Comparison of ENCODE assay signal across 1 cellular context in the genomic region with DNA sequence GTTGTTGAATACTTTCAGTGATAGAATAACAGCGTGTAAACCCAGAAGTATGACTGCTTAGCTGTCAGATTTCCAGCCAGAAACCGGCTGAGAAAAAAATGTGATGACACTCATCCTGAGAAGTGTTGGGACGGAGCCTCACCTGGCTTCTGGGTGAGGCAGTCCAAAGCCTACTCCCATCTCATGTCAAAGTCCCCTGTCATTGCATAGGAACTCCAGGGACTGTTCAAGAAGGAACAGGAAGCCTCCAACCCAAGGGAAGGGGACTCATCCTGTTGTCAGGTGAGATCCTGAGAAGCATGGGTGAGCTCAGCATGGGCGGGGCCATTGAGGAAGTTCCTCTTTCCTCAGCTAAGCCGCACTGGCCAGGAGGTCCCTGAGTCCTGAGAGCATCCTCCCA.
TF ChIP-seq lines count a peak whose summit lies in the region.

No MANE protein-coding gene starts in this region.

TF ChIP-seq in IMR-90, 13 proteins besides CTCF, POLR2A, EP300 and RAD21:
- TF ChIP-seq, protein P1, sequence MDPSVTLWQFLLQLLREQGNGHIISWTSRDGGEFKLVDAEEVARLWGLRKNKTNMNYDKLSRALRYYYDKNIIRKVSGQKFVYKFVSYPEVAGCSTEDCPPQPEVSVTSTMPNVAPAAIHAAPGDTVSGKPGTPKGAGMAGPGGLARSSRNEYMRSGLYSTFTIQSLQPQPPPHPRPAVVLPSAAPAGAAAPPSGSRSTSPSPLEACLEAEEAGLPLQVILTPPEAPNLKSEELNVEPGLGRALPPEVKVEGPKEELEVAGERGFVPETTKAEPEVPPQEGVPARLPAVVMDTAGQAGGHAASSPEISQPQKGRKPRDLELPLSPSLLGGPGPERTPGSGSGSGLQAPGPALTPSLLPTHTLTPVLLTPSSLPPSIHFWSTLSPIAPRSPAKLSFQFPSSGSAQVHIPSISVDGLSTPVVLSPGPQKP (IDR thresholded peaks at IDR 0.05; ENCODE audit: borderline replicate concordance, low read depth, low read length): no peak
- TF ChIP-seq CHD1 (IDR thresholded peaks at IDR 0.05; ENCODE audit: low read depth, low read length) (no peak), FOS (IDR thresholded peaks at IDR 0.05; ENCODE audit: low read depth, low read length) (no peak), SMC3 (IDR thresholded peaks at IDR 0.05; ENCODE audit: low read depth, low read length) (no peak), RCOR1 (IDR thresholded peaks at IDR 0.05; ENCODE audit: insufficient replicate concordance, low read length) (no peak)
